ENCODE assay signal across 8 cellular contexts in genomic region chr2:201257381-201257940, GRCh38. TPM values are rescaled to one million over a fixed set of nuclear protein-coding genes. Genes with fewer than 3 reads are reported as not detected.
DNase-seq lines count a peak whose midpoint lies in the region; ATAC-seq and TF ChIP-seq lines count a peak whose summit lies in the region.

No MANE protein-coding gene starts in this region.

- TF ChIP-seq CTCF in fibroblast of villous mesenchyme (IDR thresholded peaks at IDR 0.05; ENCODE audit: insufficient read depth, low read depth, low read length) (no peak), glutamatergic neuron (IDR thresholded peaks at IDR 0.05; ENCODE audit: partially characterized antibody, unreplicated experiment) (no peak)

- no peaks in the 10 kb centered on the region for H3K9me3 Mint-ChIP-seq in activated CD8-positive, alpha-beta memory T cell treated with anti-CD3 and anti-CD28 coated beads, Interleukin-2, amount 10 ng/mL, durations not matched to agents 7 days and 5 days (ENCODE audit: low read depth)
- H3K9me3 Mint-ChIP-seq in glutamatergic neuron (ENCODE audit: unreplicated experiment), result no peaks in the 10 kb centered on the region

- no peaks in the 10 kb centered on the region for H3K27me3 Mint-ChIP-seq in activated CD8-positive, alpha-beta memory T cell treated with anti-CD3 and anti-CD28 coated beads, Interleukin-2, amount 10 ng/mL, durations not matched to agents 7 days and 5 days
- H3K27me3 Mint-ChIP-seq in glutamatergic neuron (ENCODE audit: unreplicated experiment), result no peaks in the 10 kb centered on the region

- H3K4me3 Mint-ChIP-seq in activated CD8-positive, alpha-beta memory T cell treated with anti-CD3 and anti-CD28 coated beads, Interleukin-2, amount 10 ng/mL, durations not matched to agents 7 days and 5 days, result peak overlapping the region; percentile 83
- H3K4me3 Mint-ChIP-seq in glutamatergic neuron (ENCODE audit: unreplicated experiment), result no peak overlapping the region

- H3K27ac Mint-ChIP-seq in activated CD8-positive, alpha-beta memory T cell treated with anti-CD3 and anti-CD28 coated beads, Interleukin-2, amount 10 ng/mL, durations not matched to agents 7 days and 5 days, result peak overlapping the region; percentile 98
- no peak overlapping the region for H3K27ac Mint-ChIP-seq in glutamatergic neuron (ENCODE audit: unreplicated experiment)

- H3K36me3 Mint-ChIP-seq in activated CD8-positive, alpha-beta memory T cell treated with anti-CD3 and anti-CD28 coated beads, Interleukin-2, amount 10 ng/mL, durations not matched to agents 7 days and 5 days, result peaks cover 43% of the 10 kb centered on the region
- H3K36me3 Mint-ChIP-seq in glutamatergic neuron (ENCODE audit: unreplicated experiment), result no peaks in the 10 kb centered on the region

- CTCF ChIA-PET in activated CD8-positive, alpha-beta memory T cell treated with anti-CD3 and anti-CD28 coated beads, Interleukin-2, amount 10 ng/mL, durations not matched to agents 7 days and 5 days (lab: Charles Lee), result interaction anchor here (0.8 to 1.9 kb wide), 3 partner anchors 24 to 106 kb away, joined by 4 to 11 read pairs (median 5); no protein-coding TSS in a partner anchor

- ATAC-seq in GM18498 (IDR thresholded peaks at IDR 0.05; ENCODE audit: unreplicated experiment), result peak; percentile 52
- peak; percentile 47 for ATAC-seq in HG02588 (IDR thresholded peaks at IDR 0.05; ENCODE audit: unreplicated experiment)
- peak; percentile 27 for ATAC-seq in activated CD8-positive, alpha-beta memory T cell treated with anti-CD3 and anti-CD28 coated beads, Interleukin-2, amount 10 ng/mL, durations not matched to agents 7 days and 5 days

- DNase-seq in NAMALWA (ENCODE audit: low spot score), result peak; percentile 68
- DNase-seq in activated CD8-positive, alpha-beta memory T cell treated with anti-CD3 and anti-CD28 coated beads, Interleukin-2, amount 10 ng/mL, durations not matched to agents 7 days and 5 days, result peak; percentile 74
- DNase-seq in fibroblast of villous mesenchyme (ENCODE audit: low read depth), result no peak
- peak; percentile 69 for DNase-seq in pons (ENCODE audit: low spot score)
- DNase-seq in NCI-H524 treated with DMSO at 0.1 percent for 48 hours (lab: John Stamatoyannopoulos, UW), result no peak
- no peak for DNase-seq in glutamatergic neuron

- peak overlapping the region; percentile 78 for H3K4me3 ChIP-seq in fibroblast of villous mesenchyme (ENCODE audit: low read depth, low read length)

- peaks cover 67% of the 10 kb centered on the region for H3K4me1 Mint-ChIP-seq in activated CD8-positive, alpha-beta memory T cell treated with anti-CD3 and anti-CD28 coated beads, Interleukin-2, amount 10 ng/mL, durations not matched to agents 7 days and 5 days
- H3K4me1 Mint-ChIP-seq in glutamatergic neuron (ENCODE audit: low read depth, unreplicated experiment), result no peaks in the 10 kb centered on the region

RNA-seq across cellular contexts. Expression of gene CASP8, which starts 2.9 kb away (rescaled TPM):
- total RNA-seq in activated CD8-positive, alpha-beta memory T cell treated with anti-CD3 and anti-CD28 coated beads, Interleukin-2, amount 10 ng/mL, durations not matched to agents 7 days and 5 days, result 10 to 100 TPM; 77.3 to 90.0 TPM
- total RNA-seq in fibroblast of villous mesenchyme (14.2 and 22.0 TPM in 2 replicates), glutamatergic neuron (ENCODE audit: unreplicated experiment) (not detected)

Comparison
In these comparisons a context has a peak if more than half of its experiments do, and no peak if none do; other contexts are left out.
1. DNase-seq: peak in NAMALWA (single experiment), activated CD8-positive, alpha-beta memory T cell treated with anti-CD3 and anti-CD28 coated beads, Interleukin-2, amount 10 ng/mL, durations not matched to agents 7 days and 5 days (single experiment) and pons (single experiment); none in fibroblast of villous mesenchyme (single experiment), NCI-H524 treated with DMSO at 0.1 percent for 48 hours (single experiment) and glutamatergic neuron (single experiment).
2. RNA of gene CASP8, which starts 2.9 kb away (total RNA-seq): 77.3 to 90.0 TPM in activated CD8-positive, alpha-beta memory T cell treated with anti-CD3 and anti-CD28 coated beads, Interleukin-2, amount 10 ng/mL, durations not matched to agents 7 days and 5 days and 14.2 to 22.0 TPM in fibroblast of villous mesenchyme; not detected in glutamatergic neuron (single experiment); every median in the first group is over 10 times any median in the second.
3. Peak in every context shown above with its lines, with median percentiles within 50 percentile points of each other: ATAC-seq.